8 cellular contexts compared by ENCODE assay signal in genomic region chr7:155815332-155816191, GRCh38. TPM values are rescaled to one million over a fixed set of nuclear protein-coding genes. Genes with fewer than 3 reads are reported as not detected.
DNase-seq lines count a peak whose midpoint lies in the region; ATAC-seq and TF ChIP-seq lines count a peak whose summit lies in the region.

No MANE protein-coding gene starts in this region.

- H3K79me2 ChIP-seq in OCI-LY3 (ENCODE audit: low read length), result no peaks in the 10 kb centered on the region

- no peaks in the 10 kb centered on the region for H3K36me3 Mint-ChIP-seq in activated T-helper 1 cell treated with anti-CD3 and anti-CD28 coated beads, Interleukin-12 subunit alpha, Interleukin-12 subunit beta, Interleukin-2, Interleukin-4 antibody, amounts not matched to agents 30 ng/mL and 10 ng/mL and 1 ng/mL, durations not matched to agents 14 hours and 24 hours and 36 hours (ENCODE audit: low read depth)
- H3K36me3 Mint-ChIP-seq in glutamatergic neuron (ENCODE audit: unreplicated experiment), result no peaks in the 10 kb centered on the region

- no peak overlapping the region for H3K27ac ChIP-seq in OCI-LY3 (ENCODE audit: low read length)

- DNase-seq in AG09319 (ENCODE audit: extremely low read depth, low read depth) (no peak), glutamatergic neuron (peak; percentile 87), cortex of kidney (lab: John Stamatoyannopoulos, UW) (no peak)
- peak; percentile 66 for DNase-seq in activated T-helper 1 cell treated with anti-CD3 and anti-CD28 coated beads, Interleukin-12 subunit alpha, Interleukin-12 subunit beta, Interleukin-2, Interleukin-4 antibody, amounts not matched to agents 30 ng/mL and 10 ng/mL and 1 ng/mL, durations not matched to agents 14 hours and 24 hours and 36 hours (ENCODE audit: low spot score)
- peak; percentile 86 for DNase-seq in stimulated activated CD4-positive, alpha-beta T cell treated with anti-CD3 and anti-CD28 coated beads, Interleukin-15, amount 100 ng/mL, for 24 hours

- no peaks in the 10 kb centered on the region for H3K9me3 ChIP-seq in OCI-LY3 (ENCODE audit: insufficient read depth, low read length)

- H3K4me1 ChIP-seq in OCI-LY3 (ENCODE audit: low read length), result peaks cover 4% of the 10 kb centered on the region; the same call in 1 of the 2 replicates

- H3K27ac Mint-ChIP-seq in activated T-helper 1 cell treated with anti-CD3 and anti-CD28 coated beads, Interleukin-12 subunit alpha, Interleukin-12 subunit beta, Interleukin-2, Interleukin-4 antibody, amounts not matched to agents 30 ng/mL and 10 ng/mL and 1 ng/mL, durations not matched to agents 14 hours and 24 hours and 36 hours, result peak overlapping the region; percentile 67
- H3K27ac Mint-ChIP-seq in glutamatergic neuron (ENCODE audit: unreplicated experiment), result no peak overlapping the region

- intact Hi-C loops in activated T-helper 1 cell treated with anti-CD3 and anti-CD28 coated beads, Interleukin-12 subunit alpha, Interleukin-12 subunit beta, Interleukin-2, Interleukin-4 antibody, amounts not matched to agents 30 ng/mL and 10 ng/mL and 1 ng/mL, durations not matched to agents 14 hours and 24 hours and 36 hours (cut with micrococcal nuclease), result loop anchor here (1.0 to 10.0 kb wide), 3 partner anchors 658 to 1004 kb away; partner anchors contain the start of gene RNF32

- no peaks in the 10 kb centered on the region for H4K20me1 ChIP-seq in OCI-LY3 (ENCODE audit: insufficient read depth, low read length)

- no peaks in the 10 kb centered on the region for H3K9me3 Mint-ChIP-seq in activated T-helper 1 cell treated with anti-CD3 and anti-CD28 coated beads, Interleukin-12 subunit alpha, Interleukin-12 subunit beta, Interleukin-2, Interleukin-4 antibody, amounts not matched to agents 30 ng/mL and 10 ng/mL and 1 ng/mL, durations not matched to agents 14 hours and 24 hours and 36 hours
- peaks cover 5% of the 10 kb centered on the region for H3K9me3 Mint-ChIP-seq in glutamatergic neuron (ENCODE audit: unreplicated experiment)

- TF ChIP-seq CTCF in AG09319 (IDR thresholded peaks at IDR 0.05; ENCODE audit: low read depth, low read length) (peak; percentile 55), OCI-LY3 (IDR thresholded peaks at IDR 0.05; ENCODE audit: low read depth, low read length) (peak; percentile 84), glutamatergic neuron (IDR thresholded peaks at IDR 0.05; ENCODE audit: partially characterized antibody, unreplicated experiment) (peak; percentile 56)

- peak overlapping the region; percentile 92 for H3K4me2 ChIP-seq in OCI-LY3 (ENCODE audit: low read length)

- peak overlapping the region; percentile 72 for H3K4me3 ChIP-seq in OCI-LY3 (ENCODE audit: low read length)

- peaks cover 12% of the 10 kb centered on the region; the same call in 1 of the 2 replicates for H3K27me3 ChIP-seq in OCI-LY3 (ENCODE audit: low read depth, low read length)

- peak overlapping the region; percentile 99 for H2AFZ ChIP-seq in OCI-LY3 (ENCODE audit: low read depth, low read length)

- ATAC-seq in GM18498 (IDR thresholded peaks at IDR 0.05; ENCODE audit: unreplicated experiment), result peak; percentile 89
- peak; percentile 93 for ATAC-seq in HG02870 (IDR thresholded peaks at IDR 0.05; ENCODE audit: unreplicated experiment)

- H3K36me3 ChIP-seq in OCI-LY3 (replicated peaks; ENCODE audit: low read depth, low read length), result no peaks in the 10 kb centered on the region

- peaks cover 47% of the 10 kb centered on the region for H3K27me3 Mint-ChIP-seq in activated T-helper 1 cell treated with anti-CD3 and anti-CD28 coated beads, Interleukin-12 subunit alpha, Interleukin-12 subunit beta, Interleukin-2, Interleukin-4 antibody, amounts not matched to agents 30 ng/mL and 10 ng/mL and 1 ng/mL, durations not matched to agents 14 hours and 24 hours and 36 hours (ENCODE audit: insufficient read depth)
- H3K27me3 Mint-ChIP-seq in glutamatergic neuron (ENCODE audit: unreplicated experiment), result peaks cover 28% of the 10 kb centered on the region

- H3K4me1 Mint-ChIP-seq in activated T-helper 1 cell treated with anti-CD3 and anti-CD28 coated beads, Interleukin-12 subunit alpha, Interleukin-12 subunit beta, Interleukin-2, Interleukin-4 antibody, amounts not matched to agents 30 ng/mL and 10 ng/mL and 1 ng/mL, durations not matched to agents 14 hours and 24 hours and 36 hours (ENCODE audit: low read depth), result peaks cover 21% of the 10 kb centered on the region
- H3K4me1 Mint-ChIP-seq in glutamatergic neuron (ENCODE audit: low read depth, unreplicated experiment), result peaks cover 12% of the 10 kb centered on the region

- H3K4me3 Mint-ChIP-seq in activated T-helper 1 cell treated with anti-CD3 and anti-CD28 coated beads, Interleukin-12 subunit alpha, Interleukin-12 subunit beta, Interleukin-2, Interleukin-4 antibody, amounts not matched to agents 30 ng/mL and 10 ng/mL and 1 ng/mL, durations not matched to agents 14 hours and 24 hours and 36 hours, result no peak overlapping the region
- no peak overlapping the region for H3K4me3 Mint-ChIP-seq in glutamatergic neuron (ENCODE audit: unreplicated experiment)

- peak overlapping the region; percentile 46; the same call in 1 of the 2 replicates for H3K9ac ChIP-seq in OCI-LY3 (ENCODE audit: low read length)

RNA-seq across cellular contexts. Expression of gene SHH, which starts 3.3 kb away (rescaled TPM):
- total RNA-seq in activated T-helper 1 cell treated with anti-CD3 and anti-CD28 coated beads, Interleukin-12 subunit alpha, Interleukin-12 subunit beta, Interleukin-2, Interleukin-4 antibody, amounts not matched to agents 30 ng/mL and 10 ng/mL and 1 ng/mL, durations not matched to agents 14 hours and 24 hours and 36 hours, result not detected in 2 replicates
- not detected for total RNA-seq in glutamatergic neuron (ENCODE audit: unreplicated experiment)

Comparison
In these comparisons a context has a peak if more than half of its experiments do, and no peak if none do; other contexts are left out.
1. DNase-seq: peak in activated T-helper 1 cell treated with anti-CD3 and anti-CD28 coated beads, Interleukin-12 subunit alpha, Interleukin-12 subunit beta, Interleukin-2, Interleukin-4 antibody, amounts not matched to agents 30 ng/mL and 10 ng/mL and 1 ng/mL, durations not matched to agents 14 hours and 24 hours and 36 hours (single experiment), glutamatergic neuron (single experiment) and stimulated activated CD4-positive, alpha-beta T cell treated with anti-CD3 and anti-CD28 coated beads, Interleukin-15, amount 100 ng/mL, for 24 hours (single experiment); none in AG09319 (single experiment) and cortex of kidney (single experiment).
2. Peak in every context shown above with its lines, with median percentiles within 50 percentile points of each other: CTCF ChIP-seq.